ENCODE assay signal across 11 cellular contexts in the genomic region with DNA sequence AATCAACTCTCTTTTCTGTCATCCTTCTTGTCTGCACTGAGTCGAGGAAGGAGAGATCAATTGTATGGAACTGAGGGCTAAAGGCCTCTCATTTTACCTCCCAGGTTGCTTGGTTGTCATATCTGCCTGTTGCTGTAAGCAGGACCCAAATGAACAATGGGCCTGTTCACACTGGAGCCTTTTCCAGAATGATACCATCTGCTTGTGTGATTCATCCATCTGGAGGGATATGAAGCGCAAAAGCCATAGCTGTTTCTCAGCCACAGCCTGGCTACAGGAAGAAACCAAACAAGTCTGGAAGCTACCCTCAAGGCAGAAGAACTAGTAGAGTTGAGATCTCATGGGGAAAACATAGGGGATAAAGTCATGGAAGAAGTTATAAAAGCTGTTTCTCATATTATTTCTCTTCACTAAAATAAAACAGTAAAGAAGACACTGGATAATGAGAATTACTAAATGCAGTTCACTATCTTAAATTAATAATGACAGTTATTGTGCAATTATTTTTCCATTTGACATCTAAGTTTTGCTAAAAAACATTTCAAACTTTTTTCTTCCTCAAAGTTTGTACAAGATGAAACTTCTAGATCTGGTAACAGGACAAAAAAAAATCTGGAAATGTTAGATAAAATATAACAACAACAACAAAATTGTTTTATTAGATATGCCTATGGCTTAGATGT.
A peak's percentile ranks its signal among the peaks of the same experiment; 100 is the strongest.
DNase-seq lines count a peak whose midpoint lies in the region; TF ChIP-seq lines count a peak whose summit lies in the region.
"Had no signal": no experiment of that assay in that cellular context is flagged by ENCODE, and none has a peak within 500 bp of the region (broad histone marks: within the 10 kb centered on the region; RNA-seq: fewer than 3 reads in every experiment).

No MANE protein-coding gene starts in this region.

- no peak for TF ChIP-seq CTCF in neural crest cell (conservative IDR thresholded peaks at IDR 0.05)

- H3K27ac Mint-ChIP-seq in neural crest cell (ENCODE audit: unreplicated experiment): peak overlapping the region; percentile 10
- H3K27ac Mint-ChIP-seq in activated CD4-positive, alpha-beta T cell treated with anti-CD3 and anti-CD28 coated beads, Interleukin-2, amount 10 ng/mL, durations not matched to agents 24 days and 14 days: no peak overlapping the region
- H3K27ac Mint-ChIP-seq in CD8-positive, alpha-beta memory T cell: peak overlapping the region in 1 of 8 donors; percentile 4

- peak; percentile 92 for DNase-seq in DMS 273 (lab: John Stamatoyannopoulos, UW; ENCODE audit: unreplicated experiment)
- peak; percentile 89 for DNase-seq in NCI-H69 (lab: John Stamatoyannopoulos, UW)
- DNase-seq in epithelial cell of prostate (ENCODE audit: low read depth, low spot score): peak; percentile 85
- DNase-seq in neural crest cell (ENCODE audit: low read depth, low spot score): no peak
- no peak for DNase-seq in activated CD4-positive, alpha-beta T cell treated with anti-CD3 and anti-CD28 coated beads, Interleukin-2, amount 10 ng/mL, durations not matched to agents 24 days and 14 days
- DNase-seq in GF-D8 (lab: John Stamatoyannopoulos, UW): no peak
- no peak for DNase-seq in CD8-positive, alpha-beta memory T cell
- no peak for DNase-seq in HEK293T (ENCODE audit: extremely low spot score)

- H3K36me3 Mint-ChIP-seq in neural crest cell (ENCODE audit: low read depth): no peaks in the 10 kb centered on the region
- no peaks in the 10 kb centered on the region for H3K36me3 Mint-ChIP-seq in activated CD4-positive, alpha-beta T cell treated with anti-CD3 and anti-CD28 coated beads, Interleukin-2, amount 10 ng/mL, durations not matched to agents 24 days and 14 days (ENCODE audit: low read depth)
- no peaks in the 10 kb centered on the region for H3K36me3 Mint-ChIP-seq in CD8-positive, alpha-beta memory T cell

- intact Hi-C loops in activated CD4-positive, alpha-beta T cell treated with anti-CD3 and anti-CD28 coated beads, Interleukin-2, amount 10 ng/mL, durations not matched to agents 24 days and 14 days (cut with micrococcal nuclease): no loop called here

- POLR2A ChIA-PET in CD8-positive, alpha-beta memory T cell (lab: Charles Lee): no interaction called here
- POLR2A ChIA-PET in HEK293T (lab: Yijun Ruan, JAX): no interaction called here

- H3K4me1 ChIP-seq in CD8-positive, alpha-beta memory T cell (ENCODE audit: insufficient read depth, low read length): no peaks in the 10 kb centered on the region

- H3K4me3 ChIP-seq in CD8-positive, alpha-beta memory T cell (ENCODE audit: low read length): no peak overlapping the region
- H3K4me3 ChIP-seq: cardiac muscle cell, lung had no signal

- no peaks in the 10 kb centered on the region for H3K27me3 Mint-ChIP-seq in neural crest cell (ENCODE audit: low read depth)
- no peaks in the 10 kb centered on the region for H3K27me3 Mint-ChIP-seq in activated CD4-positive, alpha-beta T cell treated with anti-CD3 and anti-CD28 coated beads, Interleukin-2, amount 10 ng/mL, durations not matched to agents 24 days and 14 days
- no peaks in the 10 kb centered on the region for H3K27me3 Mint-ChIP-seq in CD8-positive, alpha-beta memory T cell

- no peaks in the 10 kb centered on the region for H3K36me3 ChIP-seq in CD8-positive, alpha-beta memory T cell (ENCODE audit: insufficient read depth, low read length)
- H3K36me3 ChIP-seq: cardiac muscle cell had no signal

- H3K4me3 Mint-ChIP-seq in neural crest cell: no peak overlapping the region
- H3K4me3 Mint-ChIP-seq in activated CD4-positive, alpha-beta T cell treated with anti-CD3 and anti-CD28 coated beads, Interleukin-2, amount 10 ng/mL, durations not matched to agents 24 days and 14 days: no peak overlapping the region
- H3K4me3 Mint-ChIP-seq in CD8-positive, alpha-beta memory T cell: no peak overlapping the region

- H3K27ac ChIP-seq in epithelial cell of prostate: peak overlapping the region; percentile 49
- no peak overlapping the region for H3K27ac ChIP-seq in CD8-positive, alpha-beta memory T cell (ENCODE audit: low read depth, low read length)
- H3K27ac ChIP-seq: cardiac muscle cell, VCaP had no signal

- no peaks in the 10 kb centered on the region for H3K9me3 Mint-ChIP-seq in neural crest cell
- no peaks in the 10 kb centered on the region for H3K9me3 Mint-ChIP-seq in activated CD4-positive, alpha-beta T cell treated with anti-CD3 and anti-CD28 coated beads, Interleukin-2, amount 10 ng/mL, durations not matched to agents 24 days and 14 days
- no peaks in the 10 kb centered on the region for H3K9me3 Mint-ChIP-seq in CD8-positive, alpha-beta memory T cell

- H3K9me3 ChIP-seq in CD8-positive, alpha-beta memory T cell (ENCODE audit: low read length): no peaks in the 10 kb centered on the region

- peaks cover 17% of the 10 kb centered on the region for H3K4me1 Mint-ChIP-seq in neural crest cell
- H3K4me1 Mint-ChIP-seq in activated CD4-positive, alpha-beta T cell treated with anti-CD3 and anti-CD28 coated beads, Interleukin-2, amount 10 ng/mL, durations not matched to agents 24 days and 14 days: peaks cover 2% of the 10 kb centered on the region
- peaks cover 0 to 5% (median 0%) of the 10 kb centered on the region in 3 donors for H3K4me1 Mint-ChIP-seq in CD8-positive, alpha-beta memory T cell

- CTCF ChIA-PET in CD8-positive, alpha-beta memory T cell (lab: Charles Lee): no interaction called here
- CTCF ChIA-PET in HEK293T (lab: Yijun Ruan, JAX): interaction anchor here (1.0 kb wide), 1 partner anchor 10 kb away, joined by 4 read pairs; no protein-coding TSS in a partner anchor

- H3K27me3 ChIP-seq in CD8-positive, alpha-beta memory T cell (ENCODE audit: insufficient read depth, low read length, poor library complexity, severe bottlenecking): no peaks in the 10 kb centered on the region
- H3K27me3 ChIP-seq: cardiac muscle cell had no signal

TF ChIP-seq in HEK293T, 16 proteins besides CTCF, POLR2A, EP300 and RAD21:
- TF ChIP-seq FOXK2 (IDR thresholded peaks at IDR 0.05) (no peak), BHLHE40 (IDR thresholded peaks at IDR 0.05; ENCODE audit: borderline replicate concordance) (no peak), ELF4 (IDR thresholded peaks at IDR 0.05) (no peak), ARNT (IDR thresholded peaks at IDR 0.05) (no peak), FOXA1 (IDR thresholded peaks at IDR 0.05) (no peak), CTBP1 (IDR thresholded peaks at IDR 0.05; ENCODE audit: borderline replicate concordance) (no peak)
- TF ChIP-seq, protein P1, sequence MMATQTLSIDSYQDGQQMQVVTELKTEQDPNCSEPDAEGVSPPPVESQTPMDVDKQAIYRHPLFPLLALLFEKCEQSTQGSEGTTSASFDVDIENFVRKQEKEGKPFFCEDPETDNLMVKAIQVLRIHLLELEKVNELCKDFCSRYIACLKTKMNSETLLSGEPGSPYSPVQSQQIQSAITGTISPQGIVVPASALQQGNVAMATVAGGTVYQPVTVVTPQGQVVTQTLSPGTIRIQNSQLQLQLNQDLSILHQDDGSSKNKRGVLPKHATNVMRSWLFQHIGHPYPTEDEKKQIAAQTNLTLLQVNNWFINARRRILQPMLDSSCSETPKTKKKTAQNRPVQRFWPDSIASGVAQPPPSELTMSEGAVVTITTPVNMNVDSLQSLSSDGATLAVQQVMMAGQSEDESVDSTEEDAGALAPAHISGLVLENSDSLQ (IDR thresholded peaks at IDR 0.05): no peak

Comparison
In these comparisons a context has a peak if more than half of its experiments do, and no peak if none do; other contexts are left out.
1. DNase-seq: peak in DMS 273 (single experiment), NCI-H69 (single experiment) and epithelial cell of prostate (single experiment); none in neural crest cell (single experiment), activated CD4-positive, alpha-beta T cell treated with anti-CD3 and anti-CD28 coated beads, Interleukin-2, amount 10 ng/mL, durations not matched to agents 24 days and 14 days (single experiment), GF-D8 (single experiment), CD8-positive, alpha-beta memory T cell (0 of 5) and HEK293T (single experiment).